ENCODE assay signal across 1 cellular context in genomic region chr11:106421673-106422292, GRCh38.
TF ChIP-seq lines count a peak whose summit lies in the region.

No MANE protein-coding gene starts in this region.

TF ChIP-seq in SK-N-SH, 30 proteins besides CTCF, POLR2A, EP300 and RAD21:
- TF ChIP-seq RXRA (IDR thresholded peaks at IDR 0.05; ENCODE audit: borderline replicate concordance, low read depth) (0 out of 2 replicates have a peak, but pooled peaks have one; percentile 11), TAF1 (IDR thresholded peaks at IDR 0.05; ENCODE audit: borderline replicate concordance, low read depth, low read length) (no peak), GABPA (IDR thresholded peaks at IDR 0.05; ENCODE audit: low read depth) (no peak), FOSL2 (IDR thresholded peaks at IDR 0.05; ENCODE audit: borderline replicate concordance, low read depth) (0 out of 2 replicates have a peak, but pooled peaks have one; percentile 3), TCF12 (IDR thresholded peaks at IDR 0.05) (peak; percentile 69), PBX3 (IDR thresholded peaks at IDR 0.05) (peak; percentile 38; the same call in 1 of the 2 replicates)
